ENCODE assay signal across 2 cellular contexts in the genomic region with DNA sequence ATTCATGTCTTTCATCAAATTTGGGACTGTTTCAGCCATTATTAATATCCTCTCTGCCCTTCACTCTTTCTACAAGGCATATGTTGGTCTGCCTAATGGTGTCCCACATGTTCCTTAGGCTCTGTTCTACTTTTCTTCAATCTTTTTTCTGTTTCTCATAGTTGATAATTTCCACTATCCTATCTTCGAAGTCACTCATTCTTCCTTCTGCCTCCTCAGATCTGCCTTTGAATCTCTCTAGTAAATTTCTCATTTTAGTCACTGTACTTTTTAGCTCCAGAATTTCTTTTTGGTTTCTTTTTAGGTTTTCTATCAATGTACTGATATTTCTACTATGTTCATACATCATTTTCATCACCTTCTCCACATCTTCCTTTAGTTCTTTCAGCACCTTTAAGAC.
TF ChIP-seq lines count a peak whose summit lies in the region.

No MANE protein-coding gene starts in this region.

TF ChIP-seq in HEK293, 187 proteins besides CTCF, POLR2A, EP300 and RAD21:
- TF ChIP-seq ZNF324 (tag by site-specific recombination; IDR thresholded peaks at IDR 0.05) (no peak), ZNF558 (tag by site-specific recombination; IDR thresholded peaks at IDR 0.05) (peak; percentile 88)
TF ChIP-seq in HEK293: peak in this region for 1.

TF ChIP-seq in K562, 482 proteins besides CTCF, POLR2A, EP300 and RAD21:
- TF ChIP-seq HCFC1 (IDR thresholded peaks at IDR 0.05; ENCODE audit: low read depth, low read length) (no peak), HIVEP1 (CRISPR knock-in tag; IDR thresholded peaks at IDR 0.05) (no peak), SRF (CRISPR knock-in tag; IDR thresholded peaks at IDR 0.05) (no peak), ATF1 (CRISPR knock-in tag; IDR thresholded peaks at IDR 0.05) (no peak), ATF1 (tag; IDR thresholded peaks at IDR 0.05) (no peak), HNRNPH1 (optimal IDR thresholded peaks at IDR 0.05; ENCODE audit: low read depth, low read length) (no peak), TRIM28 (IDR thresholded peaks at IDR 0.05) (peak; percentile 95), ZNF175 (CRISPR knock-in tag; IDR thresholded peaks at IDR 0.05; ENCODE audit: low read depth) (no peak), TBL1XR1 (IDR thresholded peaks at IDR 0.05; ENCODE audit: low read length in 2 of 2) (no peak), ELF4 (CRISPR knock-in tag; IDR thresholded peaks at IDR 0.05) (no peak), ZNF707 (CRISPR knock-in tag; conservative IDR thresholded peaks at IDR 0.05) (no peak), ZNF311 (CRISPR knock-in tag; IDR thresholded peaks at IDR 0.05) (no peak), NCOA2 (IDR thresholded peaks at IDR 0.05; ENCODE audit: partially characterized antibody in 2 of 2) (no peak), ZNF24 (IDR thresholded peaks at IDR 0.05) (0 out of 2 replicates have a peak, but pooled peaks have one; percentile 36), TGIF2 (CRISPR knock-in tag; IDR thresholded peaks at IDR 0.05) (no peak), ZEB2 (IDR thresholded peaks at IDR 0.05) (peak; percentile 81), HLTF (IDR thresholded peaks at IDR 0.05) (peak; percentile 69; the same call in 1 of the 2 replicates), MCM3 (IDR thresholded peaks at IDR 0.05) (no peak), TRIM24 (IDR thresholded peaks at IDR 0.05) (peak; percentile 50 to 64; a peak in 3 of 4 replicates), SREBF1 (IDR thresholded peaks at IDR 0.05; ENCODE audit: borderline replicate concordance, low read depth, low read length) (no peak)
- TF ChIP-seq, protein P1, sequence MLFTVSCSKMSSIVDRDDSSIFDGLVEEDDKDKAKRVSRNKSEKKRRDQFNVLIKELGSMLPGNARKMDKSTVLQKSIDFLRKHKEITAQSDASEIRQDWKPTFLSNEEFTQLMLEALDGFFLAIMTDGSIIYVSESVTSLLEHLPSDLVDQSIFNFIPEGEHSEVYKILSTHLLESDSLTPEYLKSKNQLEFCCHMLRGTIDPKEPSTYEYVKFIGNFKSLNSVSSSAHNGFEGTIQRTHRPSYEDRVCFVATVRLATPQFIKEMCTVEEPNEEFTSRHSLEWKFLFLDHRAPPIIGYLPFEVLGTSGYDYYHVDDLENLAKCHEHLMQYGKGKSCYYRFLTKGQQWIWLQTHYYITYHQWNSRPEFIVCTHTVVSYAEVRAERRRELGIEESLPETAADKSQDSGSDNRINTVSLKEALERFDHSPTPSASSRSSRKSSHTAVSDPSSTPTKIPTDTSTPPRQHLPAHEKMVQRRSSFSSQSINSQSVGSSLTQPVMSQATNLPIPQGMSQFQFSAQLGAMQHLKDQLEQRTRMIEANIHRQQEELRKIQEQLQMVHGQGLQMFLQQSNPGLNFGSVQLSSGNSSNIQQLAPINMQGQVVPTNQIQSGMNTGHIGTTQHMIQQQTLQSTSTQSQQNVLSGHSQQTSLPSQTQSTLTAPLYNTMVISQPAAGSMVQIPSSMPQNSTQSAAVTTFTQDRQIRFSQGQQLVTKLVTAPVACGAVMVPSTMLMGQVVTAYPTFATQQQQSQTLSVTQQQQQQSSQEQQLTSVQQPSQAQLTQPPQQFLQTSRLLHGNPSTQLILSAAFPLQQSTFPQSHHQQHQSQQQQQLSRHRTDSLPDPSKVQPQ (CRISPR knock-in tag; IDR thresholded peaks at IDR 0.05; ENCODE audit: borderline replicate concordance), result no peak
- TF ChIP-seq, protein P2, sequence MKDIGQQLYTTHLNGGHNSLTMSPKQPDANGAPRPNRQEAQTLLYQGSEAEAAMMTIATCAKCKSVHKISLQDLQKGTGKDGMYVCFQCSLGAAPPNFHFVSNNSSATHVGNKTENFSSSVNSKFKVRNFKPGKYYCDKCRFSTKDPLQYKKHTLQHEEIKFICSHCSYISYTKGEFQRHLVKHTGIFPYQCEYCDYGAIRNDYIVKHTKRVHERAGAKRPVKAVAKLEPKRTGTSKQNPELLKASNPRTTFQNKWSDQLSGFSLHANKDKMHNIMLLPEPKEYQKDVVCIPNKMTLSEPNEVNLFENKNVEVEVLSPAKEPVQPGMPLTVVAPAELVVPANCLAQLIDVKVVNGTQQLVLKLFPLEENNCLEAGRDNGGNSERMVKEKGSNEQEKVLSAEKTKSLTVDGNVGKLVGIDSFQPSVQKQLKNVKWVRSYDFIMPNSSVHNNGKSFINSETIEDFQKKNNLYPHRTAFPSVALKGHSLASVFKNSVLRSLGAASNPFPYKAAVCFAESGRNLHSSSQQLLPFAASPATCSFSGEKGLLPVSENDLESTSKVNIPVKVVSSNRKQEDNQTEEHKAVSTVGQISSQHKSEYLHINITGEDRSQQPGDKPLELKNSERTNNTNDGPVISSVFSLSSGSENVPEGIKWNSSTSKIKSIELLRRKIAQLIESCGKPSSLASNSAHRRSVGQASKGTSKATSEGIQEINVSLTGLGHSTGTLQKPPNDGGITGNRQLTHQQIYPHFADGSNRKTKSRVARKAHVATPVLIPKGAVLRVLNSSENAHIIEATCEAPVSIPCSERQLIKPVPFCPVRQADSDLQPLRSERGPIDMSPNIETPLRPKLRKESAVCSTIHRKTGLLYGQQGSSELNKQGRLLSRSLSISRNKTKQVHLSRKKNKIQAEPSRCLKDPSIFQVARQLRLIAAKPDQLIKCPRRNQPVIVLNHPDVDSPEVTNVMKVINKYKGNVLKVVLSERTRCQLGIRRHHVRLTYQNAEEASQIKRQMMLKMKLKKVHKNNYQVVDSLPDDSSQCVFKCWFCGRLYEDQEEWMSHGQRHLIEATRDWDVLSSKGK (CRISPR knock-in tag; IDR thresholded peaks at IDR 0.05), result no peak
- TF ChIP-seq, protein P3, sequence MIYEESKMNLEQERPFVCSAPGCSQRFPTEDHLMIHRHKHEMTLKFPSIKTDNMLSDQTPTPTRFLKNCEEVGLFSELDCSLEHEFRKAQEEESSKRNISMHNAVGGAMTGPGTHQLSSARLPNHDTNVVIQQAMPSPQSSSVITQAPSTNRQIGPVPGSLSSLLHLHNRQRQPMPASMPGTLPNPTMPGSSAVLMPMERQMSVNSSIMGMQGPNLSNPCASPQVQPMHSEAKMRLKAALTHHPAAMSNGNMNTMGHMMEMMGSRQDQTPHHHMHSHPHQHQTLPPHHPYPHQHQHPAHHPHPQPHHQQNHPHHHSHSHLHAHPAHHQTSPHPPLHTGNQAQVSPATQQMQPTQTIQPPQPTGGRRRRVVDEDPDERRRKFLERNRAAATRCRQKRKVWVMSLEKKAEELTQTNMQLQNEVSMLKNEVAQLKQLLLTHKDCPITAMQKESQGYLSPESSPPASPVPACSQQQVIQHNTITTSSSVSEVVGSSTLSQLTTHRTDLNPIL (CRISPR knock-in tag; IDR thresholded peaks at IDR 0.05), result no peak
- TF ChIP-seq, protein P4, sequence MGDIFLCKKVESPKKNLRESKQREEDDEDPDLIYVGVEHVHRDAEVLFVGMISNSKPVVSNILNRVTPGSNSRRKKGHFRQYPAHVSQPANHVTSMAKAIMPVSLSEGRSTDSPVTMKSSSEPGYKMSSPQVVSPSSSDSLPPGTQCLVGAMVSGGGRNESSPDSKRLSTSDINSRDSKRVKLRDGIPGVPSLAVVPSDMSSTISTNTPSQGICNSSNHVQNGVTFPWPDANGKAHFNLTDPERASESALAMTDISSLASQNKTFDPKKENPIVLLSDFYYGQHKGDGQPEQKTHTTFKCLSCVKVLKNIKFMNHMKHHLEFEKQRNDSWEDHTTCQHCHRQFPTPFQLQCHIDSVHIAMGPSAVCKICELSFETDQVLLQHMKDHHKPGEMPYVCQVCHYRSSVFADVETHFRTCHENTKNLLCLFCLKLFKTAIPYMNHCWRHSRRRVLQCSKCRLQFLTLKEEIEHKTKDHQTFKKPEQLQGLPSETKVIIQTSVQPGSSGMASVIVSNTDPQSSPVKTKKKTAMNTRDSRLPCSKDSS (IDR thresholded peaks at IDR 0.05; ENCODE audit: low read depth, partially characterized antibody), result peak; percentile 94
- TF ChIP-seq, protein P5, sequence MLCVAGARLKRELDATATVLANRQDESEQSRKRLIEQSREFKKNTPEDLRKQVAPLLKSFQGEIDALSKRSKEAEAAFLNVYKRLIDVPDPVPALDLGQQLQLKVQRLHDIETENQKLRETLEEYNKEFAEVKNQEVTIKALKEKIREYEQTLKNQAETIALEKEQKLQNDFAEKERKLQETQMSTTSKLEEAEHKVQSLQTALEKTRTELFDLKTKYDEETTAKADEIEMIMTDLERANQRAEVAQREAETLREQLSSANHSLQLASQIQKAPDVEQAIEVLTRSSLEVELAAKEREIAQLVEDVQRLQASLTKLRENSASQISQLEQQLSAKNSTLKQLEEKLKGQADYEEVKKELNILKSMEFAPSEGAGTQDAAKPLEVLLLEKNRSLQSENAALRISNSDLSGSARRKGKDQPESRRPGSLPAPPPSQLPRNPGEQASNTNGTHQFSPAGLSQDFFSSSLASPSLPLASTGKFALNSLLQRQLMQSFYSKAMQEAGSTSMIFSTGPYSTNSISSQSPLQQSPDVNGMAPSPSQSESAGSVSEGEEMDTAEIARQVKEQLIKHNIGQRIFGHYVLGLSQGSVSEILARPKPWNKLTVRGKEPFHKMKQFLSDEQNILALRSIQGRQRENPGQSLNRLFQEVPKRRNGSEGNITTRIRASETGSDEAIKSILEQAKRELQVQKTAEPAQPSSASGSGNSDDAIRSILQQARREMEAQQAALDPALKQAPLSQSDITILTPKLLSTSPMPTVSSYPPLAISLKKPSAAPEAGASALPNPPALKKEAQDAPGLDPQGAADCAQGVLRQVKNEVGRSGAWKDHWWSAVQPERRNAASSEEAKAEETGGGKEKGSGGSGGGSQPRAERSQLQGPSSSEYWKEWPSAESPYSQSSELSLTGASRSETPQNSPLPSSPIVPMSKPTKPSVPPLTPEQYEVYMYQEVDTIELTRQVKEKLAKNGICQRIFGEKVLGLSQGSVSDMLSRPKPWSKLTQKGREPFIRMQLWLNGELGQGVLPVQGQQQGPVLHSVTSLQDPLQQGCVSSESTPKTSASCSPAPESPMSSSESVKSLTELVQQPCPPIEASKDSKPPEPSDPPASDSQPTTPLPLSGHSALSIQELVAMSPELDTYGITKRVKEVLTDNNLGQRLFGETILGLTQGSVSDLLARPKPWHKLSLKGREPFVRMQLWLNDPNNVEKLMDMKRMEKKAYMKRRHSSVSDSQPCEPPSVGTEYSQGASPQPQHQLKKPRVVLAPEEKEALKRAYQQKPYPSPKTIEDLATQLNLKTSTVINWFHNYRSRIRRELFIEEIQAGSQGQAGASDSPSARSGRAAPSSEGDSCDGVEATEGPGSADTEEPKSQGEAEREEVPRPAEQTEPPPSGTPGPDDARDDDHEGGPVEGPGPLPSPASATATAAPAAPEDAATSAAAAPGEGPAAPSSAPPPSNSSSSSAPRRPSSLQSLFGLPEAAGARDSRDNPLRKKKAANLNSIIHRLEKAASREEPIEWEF (CRISPR knock-in tag; IDR thresholded peaks at IDR 0.05), result no peak
- TF ChIP-seq, protein P6, sequence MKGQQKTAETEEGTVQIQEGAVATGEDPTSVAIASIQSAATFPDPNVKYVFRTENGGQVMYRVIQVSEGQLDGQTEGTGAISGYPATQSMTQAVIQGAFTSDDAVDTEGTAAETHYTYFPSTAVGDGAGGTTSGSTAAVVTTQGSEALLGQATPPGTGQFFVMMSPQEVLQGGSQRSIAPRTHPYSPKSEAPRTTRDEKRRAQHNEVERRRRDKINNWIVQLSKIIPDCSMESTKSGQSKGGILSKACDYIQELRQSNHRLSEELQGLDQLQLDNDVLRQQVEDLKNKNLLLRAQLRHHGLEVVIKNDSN (CRISPR knock-in tag; IDR thresholded peaks at IDR 0.05), result no peak
- TF ChIP-seq, protein P7, sequence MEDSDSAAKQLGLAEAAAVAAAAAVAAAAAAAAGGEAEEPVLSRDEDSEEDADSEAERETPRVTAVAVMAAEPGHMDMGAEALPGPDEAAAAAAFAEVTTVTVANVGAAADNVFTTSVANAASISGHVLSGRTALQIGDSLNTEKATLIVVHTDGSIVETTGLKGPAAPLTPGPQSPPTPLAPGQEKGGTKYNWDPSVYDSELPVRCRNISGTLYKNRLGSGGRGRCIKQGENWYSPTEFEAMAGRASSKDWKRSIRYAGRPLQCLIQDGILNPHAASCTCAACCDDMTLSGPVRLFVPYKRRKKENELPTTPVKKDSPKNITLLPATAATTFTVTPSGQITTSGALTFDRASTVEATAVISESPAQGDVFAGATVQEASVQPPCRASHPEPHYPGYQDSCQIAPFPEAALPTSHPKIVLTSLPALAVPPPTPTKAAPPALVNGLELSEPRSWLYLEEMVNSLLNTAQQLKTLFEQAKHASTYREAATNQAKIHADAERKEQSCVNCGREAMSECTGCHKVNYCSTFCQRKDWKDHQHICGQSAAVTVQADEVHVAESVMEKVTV (CRISPR knock-in tag; IDR thresholded peaks at IDR 0.05), result no peak
- TF ChIP-seq, protein P8, sequence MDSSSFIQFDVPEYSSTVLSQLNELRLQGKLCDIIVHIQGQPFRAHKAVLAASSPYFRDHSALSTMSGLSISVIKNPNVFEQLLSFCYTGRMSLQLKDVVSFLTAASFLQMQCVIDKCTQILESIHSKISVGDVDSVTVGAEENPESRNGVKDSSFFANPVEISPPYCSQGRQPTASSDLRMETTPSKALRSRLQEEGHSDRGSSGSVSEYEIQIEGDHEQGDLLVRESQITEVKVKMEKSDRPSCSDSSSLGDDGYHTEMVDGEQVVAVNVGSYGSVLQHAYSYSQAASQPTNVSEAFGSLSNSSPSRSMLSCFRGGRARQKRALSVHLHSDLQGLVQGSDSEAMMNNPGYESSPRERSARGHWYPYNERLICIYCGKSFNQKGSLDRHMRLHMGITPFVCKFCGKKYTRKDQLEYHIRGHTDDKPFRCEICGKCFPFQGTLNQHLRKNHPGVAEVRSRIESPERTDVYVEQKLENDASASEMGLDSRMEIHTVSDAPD (CRISPR knock-in tag; IDR thresholded peaks at IDR 0.05), result no peak
- TF ChIP-seq, protein P9, sequence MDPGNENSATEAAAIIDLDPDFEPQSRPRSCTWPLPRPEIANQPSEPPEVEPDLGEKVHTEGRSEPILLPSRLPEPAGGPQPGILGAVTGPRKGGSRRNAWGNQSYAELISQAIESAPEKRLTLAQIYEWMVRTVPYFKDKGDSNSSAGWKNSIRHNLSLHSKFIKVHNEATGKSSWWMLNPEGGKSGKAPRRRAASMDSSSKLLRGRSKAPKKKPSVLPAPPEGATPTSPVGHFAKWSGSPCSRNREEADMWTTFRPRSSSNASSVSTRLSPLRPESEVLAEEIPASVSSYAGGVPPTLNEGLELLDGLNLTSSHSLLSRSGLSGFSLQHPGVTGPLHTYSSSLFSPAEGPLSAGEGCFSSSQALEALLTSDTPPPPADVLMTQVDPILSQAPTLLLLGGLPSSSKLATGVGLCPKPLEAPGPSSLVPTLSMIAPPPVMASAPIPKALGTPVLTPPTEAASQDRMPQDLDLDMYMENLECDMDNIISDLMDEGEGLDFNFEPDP (CRISPR knock-in tag; IDR thresholded peaks at IDR 0.05), result no peak
TF ChIP-seq in K562: peak in this region for 6.
